Comparison of ENCODE assay signal across 20 cellular contexts in the genomic region with DNA sequence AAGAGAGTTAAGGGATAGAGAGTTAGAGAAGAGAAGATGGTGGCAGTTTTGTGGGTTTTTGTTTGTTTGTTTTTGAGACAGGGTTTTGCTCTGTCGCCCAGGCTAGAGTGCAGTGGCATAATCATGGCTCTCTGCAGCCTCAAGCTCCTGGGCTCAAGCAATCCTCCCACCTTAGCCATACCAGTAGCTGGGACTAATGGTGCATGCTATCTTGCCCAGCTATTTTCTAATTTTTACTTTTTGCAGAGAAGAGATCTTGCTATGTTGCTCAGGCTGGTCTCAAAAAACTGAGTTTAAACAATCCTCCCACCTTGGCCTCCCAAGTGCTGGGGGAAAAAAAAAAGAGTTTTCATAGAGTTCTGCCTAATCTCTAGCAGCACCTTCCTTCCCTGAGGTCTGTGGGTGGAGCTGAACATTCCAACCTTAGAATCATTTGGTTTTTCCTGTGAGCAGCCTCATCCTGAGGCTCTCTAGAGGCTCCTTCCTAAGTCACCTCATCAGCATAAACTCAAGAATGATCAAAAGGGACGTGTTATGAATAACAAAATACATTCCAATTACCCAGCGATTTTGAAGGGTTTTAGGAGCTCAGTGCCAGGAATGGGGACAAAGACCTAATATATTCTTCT.
DNase-seq lines count a peak whose midpoint lies in the region; ATAC-seq and TF ChIP-seq lines count a peak whose summit lies in the region.
"Had no signal": no experiment of that assay in that cellular context is flagged by ENCODE, and none has a peak within 500 bp of the region (broad histone marks: within the 10 kb centered on the region; RNA-seq: fewer than 3 reads in every experiment).

No MANE protein-coding gene starts in this region.

- H3K27me3 ChIP-seq in endodermal cell (ENCODE audit: control insufficient read depth, insufficient read depth, low read length, poor library complexity, severe bottlenecking) = no peaks in the 10 kb centered on the region
- H3K27me3 ChIP-seq in muscle layer of colon (ENCODE audit: control insufficient read depth in 1 of 2, insufficient read depth in 2 of 2, low read length in 2 of 2) = no peaks in the 10 kb centered on the region
- no peaks in the 10 kb centered on the region for H3K27me3 ChIP-seq in upper lobe of right lung
- H3K27me3 ChIP-seq: BE2C had no signal

- no peaks in the 10 kb centered on the region for H3K36me3 ChIP-seq in endodermal cell (ENCODE audit: control insufficient read depth, insufficient read depth, low read length)
- H3K36me3 ChIP-seq in muscle layer of colon (ENCODE audit: insufficient read depth, low read length) = no peaks in the 10 kb centered on the region
- no peaks in the 10 kb centered on the region for H3K36me3 ChIP-seq in upper lobe of right lung
- H3K36me3 ChIP-seq: BE2C had no signal

- H3K36me3 Mint-ChIP-seq in endodermal cell (ENCODE audit: low read depth) = no peaks in the 10 kb centered on the region
- no peaks in the 10 kb centered on the region for H3K36me3 Mint-ChIP-seq in activated T-helper 1 cell treated with anti-CD3 and anti-CD28 coated beads, Interleukin-12 subunit alpha, Interleukin-12 subunit beta, Interleukin-2, Interleukin-4 antibody, amounts not matched to agents 30 ng/mL and 10 ng/mL and 1 ng/mL, durations not matched to agents 14 hours and 24 hours and 36 hours (ENCODE audit: low read depth)

- peak; percentile 87 to 91 for DNase-seq in NCI-H446 (lab: John Stamatoyannopoulos, UW)
- DNase-seq in NCI-H446 treated with DMSO at 0.1 percent for 48 hours (lab: John Stamatoyannopoulos, UW) = no peak
- peak; percentile 65 for DNase-seq in endodermal cell
- DNase-seq in upper lobe of right lung = no peak
- DNase-seq in activated T-helper 1 cell treated with anti-CD3 and anti-CD28 coated beads, Interleukin-12 subunit alpha, Interleukin-12 subunit beta, Interleukin-2, Interleukin-4 antibody, amounts not matched to agents 30 ng/mL and 10 ng/mL and 1 ng/mL, durations not matched to agents 14 hours and 24 hours and 36 hours (ENCODE audit: low spot score) = no peak
- DNase-seq in GOT3 (lab: John Stamatoyannopoulos, UW) = no peak
- DNase-seq: BE2C; Calu3; CD4-positive, alpha-beta T cell; DMS53; KBM-7; MV-4-11; NCI-H1417; NCI-H187 treated with DMSO at 0.1 percent for 48 hours; NCI-H774; PC-3 had no signal

- H3K9ac ChIP-seq in endodermal cell (ENCODE audit: extremely low read depth, low read length, poor library complexity, severe bottlenecking) (no peak overlapping the region), muscle layer of colon (ENCODE audit: low read length) (no peak overlapping the region)

- no peak overlapping the region for H3K4me3 ChIP-seq in endodermal cell (ENCODE audit: low read length)
- no peak overlapping the region for H3K4me3 ChIP-seq in muscle layer of colon (ENCODE audit: low read depth in 1 of 2, low read length in 2 of 2)
- no peak overlapping the region for H3K4me3 ChIP-seq in upper lobe of right lung

- no peak overlapping the region for H3K27ac Mint-ChIP-seq in endodermal cell
- no peak overlapping the region for H3K27ac Mint-ChIP-seq in activated T-helper 1 cell treated with anti-CD3 and anti-CD28 coated beads, Interleukin-12 subunit alpha, Interleukin-12 subunit beta, Interleukin-2, Interleukin-4 antibody, amounts not matched to agents 30 ng/mL and 10 ng/mL and 1 ng/mL, durations not matched to agents 14 hours and 24 hours and 36 hours
- H3K27ac Mint-ChIP-seq: CD4-positive, alpha-beta T cell had no signal

- H3K4me1 Mint-ChIP-seq in endodermal cell = peaks cover 28% of the 10 kb centered on the region
- H3K4me1 Mint-ChIP-seq in activated T-helper 1 cell treated with anti-CD3 and anti-CD28 coated beads, Interleukin-12 subunit alpha, Interleukin-12 subunit beta, Interleukin-2, Interleukin-4 antibody, amounts not matched to agents 30 ng/mL and 10 ng/mL and 1 ng/mL, durations not matched to agents 14 hours and 24 hours and 36 hours (ENCODE audit: low read depth) = no peaks in the 10 kb centered on the region

- H3K27ac ChIP-seq in endodermal cell (ENCODE audit: low read depth, low read length) = no peak overlapping the region
- H3K27ac ChIP-seq in muscle layer of colon (ENCODE audit: low read depth, low read length) = peak overlapping the region; percentile 27
- peak overlapping the region; percentile 6 for H3K27ac ChIP-seq in upper lobe of right lung
- H3K27ac ChIP-seq: 22Rv1, RWPE1 had no signal

- H3K4me1 ChIP-seq in endodermal cell (ENCODE audit: control insufficient read depth, insufficient read depth, low read length) = peaks cover 2% of the 10 kb centered on the region
- H3K4me1 ChIP-seq in muscle layer of colon (ENCODE audit: insufficient read depth, low read length) = peaks cover 13% of the 10 kb centered on the region
- no peaks in the 10 kb centered on the region for H3K4me1 ChIP-seq in upper lobe of right lung
- H3K4me1 ChIP-seq: BE2C had no signal

- WGBS in endodermal cell (ENCODE audit: insufficient coverage in 1 of 2, insufficient read length in 1 of 2), 2 experiments = 69% methylated on average over 3 of the region's 3 CpGs; no CpG with 5 or more reads in 1 of the 2 experiments

- H3K4me3 Mint-ChIP-seq in endodermal cell = no peak overlapping the region
- no peak overlapping the region for H3K4me3 Mint-ChIP-seq in activated T-helper 1 cell treated with anti-CD3 and anti-CD28 coated beads, Interleukin-12 subunit alpha, Interleukin-12 subunit beta, Interleukin-2, Interleukin-4 antibody, amounts not matched to agents 30 ng/mL and 10 ng/mL and 1 ng/mL, durations not matched to agents 14 hours and 24 hours and 36 hours
- H3K4me3 Mint-ChIP-seq: CD4-positive, alpha-beta T cell had no signal

- no peak for TF ChIP-seq CTCF in endodermal cell (conservative IDR thresholded peaks at IDR 0.05)
- TF ChIP-seq CTCF in upper lobe of right lung (IDR thresholded peaks at IDR 0.05) = no peak

- ATAC-seq in upper lobe of right lung = no peak
- ATAC-seq in GM19395 (IDR thresholded peaks at IDR 0.05; ENCODE audit: unreplicated experiment) = no peak
- ATAC-seq: PC-3 had no signal

- H3K9me3 Mint-ChIP-seq in endodermal cell = no peaks in the 10 kb centered on the region
- no peaks in the 10 kb centered on the region for H3K9me3 Mint-ChIP-seq in activated T-helper 1 cell treated with anti-CD3 and anti-CD28 coated beads, Interleukin-12 subunit alpha, Interleukin-12 subunit beta, Interleukin-2, Interleukin-4 antibody, amounts not matched to agents 30 ng/mL and 10 ng/mL and 1 ng/mL, durations not matched to agents 14 hours and 24 hours and 36 hours

- intact Hi-C loops in upper lobe of right lung (cut with DNase I) = no loop called here
- intact Hi-C loops in activated T-helper 1 cell treated with anti-CD3 and anti-CD28 coated beads, Interleukin-12 subunit alpha, Interleukin-12 subunit beta, Interleukin-2, Interleukin-4 antibody, amounts not matched to agents 30 ng/mL and 10 ng/mL and 1 ng/mL, durations not matched to agents 14 hours and 24 hours and 36 hours (cut with micrococcal nuclease) = no loop called here

- H3K9me3 ChIP-seq in endodermal cell (ENCODE audit: control insufficient read depth, low read length) (no peaks in the 10 kb centered on the region), muscle layer of colon (ENCODE audit: low read length) (no peaks in the 10 kb centered on the region), upper lobe of right lung (no peaks in the 10 kb centered on the region)
- H3K9me3 ChIP-seq: BE2C had no signal

- peaks cover 27% of the 10 kb centered on the region for H3K27me3 Mint-ChIP-seq in endodermal cell (ENCODE audit: insufficient read depth)
- no peaks in the 10 kb centered on the region for H3K27me3 Mint-ChIP-seq in activated T-helper 1 cell treated with anti-CD3 and anti-CD28 coated beads, Interleukin-12 subunit alpha, Interleukin-12 subunit beta, Interleukin-2, Interleukin-4 antibody, amounts not matched to agents 30 ng/mL and 10 ng/mL and 1 ng/mL, durations not matched to agents 14 hours and 24 hours and 36 hours (ENCODE audit: insufficient read depth)
- H3K27me3 Mint-ChIP-seq: CD4-positive, alpha-beta T cell had no signal

Comparison
In these comparisons a context has a peak if more than half of its experiments do, and no peak if none do; other contexts are left out.
1. DNase-seq: peak in NCI-H446 (2 of 2) and endodermal cell (single experiment); none in NCI-H446 treated with DMSO at 0.1 percent for 48 hours (single experiment), upper lobe of right lung (single experiment), activated T-helper 1 cell treated with anti-CD3 and anti-CD28 coated beads, Interleukin-12 subunit alpha, Interleukin-12 subunit beta, Interleukin-2, Interleukin-4 antibody, amounts not matched to agents 30 ng/mL and 10 ng/mL and 1 ng/mL, durations not matched to agents 14 hours and 24 hours and 36 hours (single experiment) and GOT3 (single experiment).